1 cellular context compared by ENCODE assay signal in the genomic region with DNA sequence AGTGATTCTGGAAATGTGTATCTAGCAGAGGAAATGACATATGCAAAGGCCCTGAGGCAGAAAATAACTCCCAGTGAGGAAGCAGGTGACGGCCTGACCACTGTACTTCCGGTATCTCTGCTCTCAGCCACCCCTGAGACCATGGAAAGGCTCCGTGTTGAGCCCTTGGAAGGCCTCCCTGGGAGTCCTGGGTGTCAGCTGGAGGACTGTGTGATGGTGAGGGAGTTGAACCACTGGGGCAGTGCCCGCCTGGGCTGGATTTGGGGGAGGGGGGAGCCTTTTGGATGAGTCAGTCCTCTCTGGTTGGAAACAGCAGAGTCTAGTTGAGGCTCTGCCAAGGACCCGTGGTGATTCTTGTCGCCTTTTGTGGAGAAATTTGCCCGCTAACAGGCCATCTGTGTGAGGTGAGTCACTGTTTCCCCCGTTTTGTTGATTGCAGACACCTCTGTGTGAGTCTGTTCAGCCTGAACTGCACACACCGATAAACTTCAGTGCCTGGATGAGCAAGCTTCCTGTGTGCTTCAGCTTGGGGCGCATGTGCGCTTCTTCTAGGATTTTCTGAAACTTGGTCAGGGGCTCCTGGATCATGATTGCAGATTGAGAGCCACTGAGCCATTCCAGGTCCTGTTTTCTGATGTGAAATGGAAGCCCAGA.
TF ChIP-seq lines count a peak whose summit lies in the region.

No MANE protein-coding gene starts in this region.

TF ChIP-seq in HEK293, 187 proteins besides CTCF, POLR2A, EP300 and RAD21 (continued from another document):
- TF ChIP-seq, protein P1, sequence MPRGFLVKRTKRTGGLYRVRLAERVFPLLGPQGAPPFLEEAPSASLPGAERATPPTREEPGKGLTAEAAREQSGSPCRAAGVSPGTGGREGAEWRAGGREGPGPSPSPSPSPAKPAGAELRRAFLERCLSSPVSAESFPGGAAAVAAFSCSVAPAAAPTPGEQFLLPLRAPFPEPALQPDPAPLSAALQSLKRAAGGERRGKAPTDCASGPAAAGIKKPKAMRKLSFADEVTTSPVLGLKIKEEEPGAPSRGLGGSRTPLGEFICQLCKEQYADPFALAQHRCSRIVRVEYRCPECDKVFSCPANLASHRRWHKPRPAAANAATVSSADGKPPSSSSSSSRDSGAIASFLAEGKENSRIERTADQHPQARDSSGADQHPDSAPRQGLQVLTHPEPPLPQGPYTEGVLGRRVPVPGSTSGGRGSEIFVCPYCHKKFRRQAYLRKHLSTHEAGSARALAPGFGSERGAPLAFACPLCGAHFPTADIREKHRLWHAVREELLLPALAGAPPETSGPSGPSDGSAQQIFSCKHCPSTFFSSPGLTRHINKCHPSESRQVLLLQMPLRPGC (tag by site-specific recombination; IDR thresholded peaks at IDR 0.05), result peak; percentile 85
- TF ChIP-seq ZNF629 (tag by site-specific recombination; IDR thresholded peaks at IDR 0.05) (peak; percentile 70), ZFP69B (tag by site-specific recombination; IDR thresholded peaks at IDR 0.05) (0 out of 2 replicates have a peak, but pooled peaks have one; percentile 14), ZEB2 (tag by site-specific recombination; IDR thresholded peaks at IDR 0.05) (peak; percentile 52; the same call in 1 of the 2 replicates), ZNF335 (tag by site-specific recombination; conservative IDR thresholded peaks at IDR 0.05) (peak; percentile 45; the same call in 1 of the 2 replicates), ZNF623 (tag by site-specific recombination; IDR thresholded peaks at IDR 0.05) (peak; percentile 100), SP7 (tag by site-specific recombination; IDR thresholded peaks at IDR 0.05) (peak; percentile 68; the same call in 1 of the 2 replicates), ZNF660 (tag by site-specific recombination; IDR thresholded peaks at IDR 0.05) (peak; percentile 73; the same call in 1 of the 2 replicates), ZIC2 (tag by site-specific recombination; IDR thresholded peaks at IDR 0.05) (peak; percentile 64), ZBTB17 (tag by site-specific recombination; IDR thresholded peaks at IDR 0.05) (peak; percentile 90), ZBTB21 (tag by site-specific recombination; IDR thresholded peaks at IDR 0.05) (peak; percentile 35; the same call in 1 of the 2 replicates), GLIS2 (tag by site-specific recombination; IDR thresholded peaks at IDR 0.05) (peak; percentile 49; the same call in 1 of the 2 replicates), ZNF777 (tag by site-specific recombination; IDR thresholded peaks at IDR 0.05; ENCODE audit: borderline replicate concordance) (no peak), ZNF10 (tag by site-specific recombination; IDR thresholded peaks at IDR 0.05) (peak; percentile 87), ZNF114 (tag by site-specific recombination; IDR thresholded peaks at IDR 0.05) (no peak), MYNN (tag by site-specific recombination; IDR thresholded peaks at IDR 0.05; ENCODE audit: borderline replicate concordance) (no peak), ZNF76 (tag by site-specific recombination; IDR thresholded peaks at IDR 0.05; ENCODE audit: borderline replicate concordance, low read depth) (no peak)
- TF ChIP-seq, protein P2, sequence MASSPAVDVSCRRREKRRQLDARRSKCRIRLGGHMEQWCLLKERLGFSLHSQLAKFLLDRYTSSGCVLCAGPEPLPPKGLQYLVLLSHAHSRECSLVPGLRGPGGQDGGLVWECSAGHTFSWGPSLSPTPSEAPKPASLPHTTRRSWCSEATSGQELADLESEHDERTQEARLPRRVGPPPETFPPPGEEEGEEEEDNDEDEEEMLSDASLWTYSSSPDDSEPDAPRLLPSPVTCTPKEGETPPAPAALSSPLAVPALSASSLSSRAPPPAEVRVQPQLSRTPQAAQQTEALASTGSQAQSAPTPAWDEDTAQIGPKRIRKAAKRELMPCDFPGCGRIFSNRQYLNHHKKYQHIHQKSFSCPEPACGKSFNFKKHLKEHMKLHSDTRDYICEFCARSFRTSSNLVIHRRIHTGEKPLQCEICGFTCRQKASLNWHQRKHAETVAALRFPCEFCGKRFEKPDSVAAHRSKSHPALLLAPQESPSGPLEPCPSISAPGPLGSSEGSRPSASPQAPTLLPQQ (tag by site-specific recombination; IDR thresholded peaks at IDR 0.05), result peak; percentile 50; the same call in 1 of the 2 replicates
- TF ChIP-seq, protein P3, sequence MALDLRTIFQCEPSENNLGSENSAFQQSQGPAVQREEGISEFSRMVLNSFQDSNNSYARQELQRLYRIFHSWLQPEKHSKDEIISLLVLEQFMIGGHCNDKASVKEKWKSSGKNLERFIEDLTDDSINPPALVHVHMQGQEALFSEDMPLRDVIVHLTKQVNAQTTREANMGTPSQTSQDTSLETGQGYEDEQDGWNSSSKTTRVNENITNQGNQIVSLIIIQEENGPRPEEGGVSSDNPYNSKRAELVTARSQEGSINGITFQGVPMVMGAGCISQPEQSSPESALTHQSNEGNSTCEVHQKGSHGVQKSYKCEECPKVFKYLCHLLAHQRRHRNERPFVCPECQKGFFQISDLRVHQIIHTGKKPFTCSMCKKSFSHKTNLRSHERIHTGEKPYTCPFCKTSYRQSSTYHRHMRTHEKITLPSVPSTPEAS (tag by site-specific recombination; IDR thresholded peaks at IDR 0.05), result no peak
- TF ChIP-seq, protein P4, sequence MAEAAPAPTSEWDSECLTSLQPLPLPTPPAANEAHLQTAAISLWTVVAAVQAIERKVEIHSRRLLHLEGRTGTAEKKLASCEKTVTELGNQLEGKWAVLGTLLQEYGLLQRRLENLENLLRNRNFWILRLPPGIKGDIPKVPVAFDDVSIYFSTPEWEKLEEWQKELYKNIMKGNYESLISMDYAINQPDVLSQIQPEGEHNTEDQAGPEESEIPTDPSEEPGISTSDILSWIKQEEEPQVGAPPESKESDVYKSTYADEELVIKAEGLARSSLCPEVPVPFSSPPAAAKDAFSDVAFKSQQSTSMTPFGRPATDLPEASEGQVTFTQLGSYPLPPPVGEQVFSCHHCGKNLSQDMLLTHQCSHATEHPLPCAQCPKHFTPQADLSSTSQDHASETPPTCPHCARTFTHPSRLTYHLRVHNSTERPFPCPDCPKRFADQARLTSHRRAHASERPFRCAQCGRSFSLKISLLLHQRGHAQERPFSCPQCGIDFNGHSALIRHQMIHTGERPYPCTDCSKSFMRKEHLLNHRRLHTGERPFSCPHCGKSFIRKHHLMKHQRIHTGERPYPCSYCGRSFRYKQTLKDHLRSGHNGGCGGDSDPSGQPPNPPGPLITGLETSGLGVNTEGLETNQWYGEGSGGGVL (tag by site-specific recombination; IDR thresholded peaks at IDR 0.05), result peak; percentile 61
- TF ChIP-seq, protein P5, sequence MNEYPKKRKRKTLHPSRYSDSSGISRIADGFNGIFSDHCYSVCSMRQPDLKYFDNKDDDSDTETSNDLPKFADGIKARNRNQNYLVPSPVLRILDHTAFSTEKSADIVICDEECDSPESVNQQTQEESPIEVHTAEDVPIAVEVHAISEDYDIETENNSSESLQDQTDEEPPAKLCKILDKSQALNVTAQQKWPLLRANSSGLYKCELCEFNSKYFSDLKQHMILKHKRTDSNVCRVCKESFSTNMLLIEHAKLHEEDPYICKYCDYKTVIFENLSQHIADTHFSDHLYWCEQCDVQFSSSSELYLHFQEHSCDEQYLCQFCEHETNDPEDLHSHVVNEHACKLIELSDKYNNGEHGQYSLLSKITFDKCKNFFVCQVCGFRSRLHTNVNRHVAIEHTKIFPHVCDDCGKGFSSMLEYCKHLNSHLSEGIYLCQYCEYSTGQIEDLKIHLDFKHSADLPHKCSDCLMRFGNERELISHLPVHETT (tag by site-specific recombination; IDR thresholded peaks at IDR 0.05), result peak; percentile 56
- TF ChIP-seq, protein P6, sequence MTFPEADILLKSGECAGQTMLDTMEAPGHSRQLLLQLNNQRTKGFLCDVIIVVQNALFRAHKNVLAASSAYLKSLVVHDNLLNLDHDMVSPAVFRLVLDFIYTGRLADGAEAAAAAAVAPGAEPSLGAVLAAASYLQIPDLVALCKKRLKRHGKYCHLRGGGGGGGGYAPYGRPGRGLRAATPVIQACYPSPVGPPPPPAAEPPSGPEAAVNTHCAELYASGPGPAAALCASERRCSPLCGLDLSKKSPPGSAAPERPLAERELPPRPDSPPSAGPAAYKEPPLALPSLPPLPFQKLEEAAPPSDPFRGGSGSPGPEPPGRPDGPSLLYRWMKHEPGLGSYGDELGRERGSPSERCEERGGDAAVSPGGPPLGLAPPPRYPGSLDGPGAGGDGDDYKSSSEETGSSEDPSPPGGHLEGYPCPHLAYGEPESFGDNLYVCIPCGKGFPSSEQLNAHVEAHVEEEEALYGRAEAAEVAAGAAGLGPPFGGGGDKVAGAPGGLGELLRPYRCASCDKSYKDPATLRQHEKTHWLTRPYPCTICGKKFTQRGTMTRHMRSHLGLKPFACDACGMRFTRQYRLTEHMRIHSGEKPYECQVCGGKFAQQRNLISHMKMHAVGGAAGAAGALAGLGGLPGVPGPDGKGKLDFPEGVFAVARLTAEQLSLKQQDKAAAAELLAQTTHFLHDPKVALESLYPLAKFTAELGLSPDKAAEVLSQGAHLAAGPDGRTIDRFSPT (tag by site-specific recombination; IDR thresholded peaks at IDR 0.05), result peak; percentile 81
